In the genomic region with DNA sequence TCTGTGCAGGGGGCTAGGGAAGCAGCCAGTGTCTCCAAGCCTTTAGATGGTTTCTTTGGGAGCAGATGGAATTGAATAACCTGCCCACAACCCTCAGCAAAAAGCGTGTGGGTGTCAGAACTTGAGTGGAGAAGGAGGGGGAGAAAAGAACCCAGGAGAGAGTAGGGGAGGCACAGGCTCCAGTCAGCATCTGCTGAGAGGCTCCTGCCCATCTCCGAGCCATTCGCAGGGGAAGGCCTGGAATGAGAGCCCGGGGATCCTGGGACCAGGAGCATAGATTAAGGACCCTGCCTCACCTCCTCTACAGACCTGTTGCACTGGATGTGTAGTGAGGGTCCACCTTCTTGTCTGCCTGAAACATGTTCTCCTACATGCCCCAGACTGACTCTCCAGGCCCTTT, we compare ENCODE assay signal across 26 cellular contexts. TPM values are rescaled to one million over a fixed set of nuclear protein-coding genes. Genes with fewer than 3 reads are reported as not detected.
"Had no signal": no experiment of that assay in that cellular context is flagged by ENCODE, and none has a peak within 500 bp of the region (broad histone marks: within the 10 kb centered on the region; RNA-seq: fewer than 3 reads in every experiment).

No MANE protein-coding gene starts in this region.

- ATAC-seq: mucosa of descending colon; naive thymus-derived CD4-positive, alpha-beta T cell; natural killer cell treated with Interleukin-12 subunit alpha and Interleukin-12 subunit beta and Interleukin-15 and Interleukin-18, amount 100 ng/mL, for 72 hours; right cardiac atrium; stimulated activated effector memory CD8-positive, alpha-beta T cell treated with anti-CD3 and anti-CD28 coated beads, Interleukin-12 subunit alpha, Interleukin-12 subunit beta, amount 100 ng/mL, for 72 hours had no signal

- H3K36me3 ChIP-seq: left ventricle myocardium inferior, pancreas, prostate gland, sigmoid colon, spleen, suprapubic skin, thoracic aorta, tibial artery, vagina had no signal

- H3K4me3 Mint-ChIP-seq: naive thymus-derived CD4-positive, alpha-beta T cell; natural killer cell treated with Interleukin-12 subunit alpha and Interleukin-12 subunit beta and Interleukin-15 and Interleukin-18, amount 100 ng/mL, for 72 hours; stimulated activated effector memory CD8-positive, alpha-beta T cell treated with anti-CD3 and anti-CD28 coated beads, Interleukin-12 subunit alpha, Interleukin-12 subunit beta, amount 100 ng/mL, for 72 hours; stimulated activated naive CD8-positive, alpha-beta T cell treated with anti-CD3 and anti-CD28 coated beads, Interleukin-15, Interleukin-2, amounts not matched to agents 100 ng/mL and 50 ng/mL, for 24 hours had no signal

- H3K4me3 ChIP-seq: left ventricle myocardium inferior, lung, mucosa of descending colon, pancreas, prostate gland, sigmoid colon, spleen, suprapubic skin, thoracic aorta, tibial artery, vagina had no signal

- H3K4me1 Mint-ChIP-seq: naive thymus-derived CD4-positive, alpha-beta T cell; stimulated activated effector memory CD8-positive, alpha-beta T cell treated with anti-CD3 and anti-CD28 coated beads, Interleukin-12 subunit alpha, Interleukin-12 subunit beta, amount 100 ng/mL, for 72 hours had no signal

- H3K4me1 ChIP-seq: pancreas, prostate gland, spleen, tibial artery, vagina had no signal

- H3K36me3 Mint-ChIP-seq: naive thymus-derived CD4-positive, alpha-beta T cell; natural killer cell treated with Interleukin-12 subunit alpha and Interleukin-12 subunit beta and Interleukin-15 and Interleukin-18, amount 100 ng/mL, for 72 hours; stimulated activated effector memory CD8-positive, alpha-beta T cell treated with anti-CD3 and anti-CD28 coated beads, Interleukin-12 subunit alpha, Interleukin-12 subunit beta, amount 100 ng/mL, for 72 hours had no signal

- H3K9me3 Mint-ChIP-seq: naive thymus-derived CD4-positive, alpha-beta T cell; natural killer cell treated with Interleukin-12 subunit alpha and Interleukin-12 subunit beta and Interleukin-15 and Interleukin-18, amount 100 ng/mL, for 72 hours; stimulated activated effector memory CD8-positive, alpha-beta T cell treated with anti-CD3 and anti-CD28 coated beads, Interleukin-12 subunit alpha, Interleukin-12 subunit beta, amount 100 ng/mL, for 72 hours; stimulated activated naive CD8-positive, alpha-beta T cell treated with anti-CD3 and anti-CD28 coated beads, Interleukin-15, Interleukin-2, amounts not matched to agents 100 ng/mL and 50 ng/mL, for 24 hours had no signal

- H3K27me3 ChIP-seq: pancreas, sigmoid colon, spleen, suprapubic skin, tibial artery, vagina had no signal

- H3K27ac ChIP-seq: left ventricle myocardium inferior, pancreas, prostate gland, sigmoid colon, spleen, suprapubic skin, thoracic aorta, tibial artery, vagina had no signal

- DNase-seq: islet precursor cell; left ventricle myocardium inferior; mesendoderm; midbrain; mucosa of descending colon; naive thymus-derived CD4-positive, alpha-beta T cell; pancreas; retina; right cardiac atrium; sigmoid colon; small intestine; spleen; stimulated activated CD4-positive, alpha-beta T cell treated with anti-CD3 and anti-CD28 coated beads, Interleukin-4, amount 100 ng/mL, for 24 hours; stimulated activated naive CD4-positive, alpha-beta T cell; trophoblast cell had no signal

- H3K27ac Mint-ChIP-seq: naive thymus-derived CD4-positive, alpha-beta T cell; natural killer cell treated with Interleukin-12 subunit alpha and Interleukin-12 subunit beta and Interleukin-15 and Interleukin-18, amount 100 ng/mL, for 72 hours; stimulated activated effector memory CD8-positive, alpha-beta T cell treated with anti-CD3 and anti-CD28 coated beads, Interleukin-12 subunit alpha, Interleukin-12 subunit beta, amount 100 ng/mL, for 72 hours; stimulated activated naive CD8-positive, alpha-beta T cell treated with anti-CD3 and anti-CD28 coated beads, Interleukin-15, Interleukin-2, amounts not matched to agents 100 ng/mL and 50 ng/mL, for 24 hours had no signal

- H3K27me3 Mint-ChIP-seq: naive thymus-derived CD4-positive, alpha-beta T cell; stimulated activated naive CD8-positive, alpha-beta T cell treated with anti-CD3 and anti-CD28 coated beads, Interleukin-15, Interleukin-2, amounts not matched to agents 100 ng/mL and 50 ng/mL, for 24 hours had no signal

- H3K9me3 ChIP-seq: left ventricle myocardium inferior, mucosa of descending colon, pancreas, prostate gland, sigmoid colon, spleen, suprapubic skin, thoracic aorta, tibial artery, vagina had no signal

RNA-seq across cellular contexts. Expression of gene CNTN2, which starts 25.0 kb away (rescaled TPM):
- total RNA-seq: kidney epithelial cell; myocyte; naive thymus-derived CD4-positive, alpha-beta T cell; natural killer cell treated with Interleukin-12 subunit alpha and Interleukin-12 subunit beta and Interleukin-15 and Interleukin-18, amount 100 ng/mL, for 72 hours had no signal
